In the genomic region with DNA sequence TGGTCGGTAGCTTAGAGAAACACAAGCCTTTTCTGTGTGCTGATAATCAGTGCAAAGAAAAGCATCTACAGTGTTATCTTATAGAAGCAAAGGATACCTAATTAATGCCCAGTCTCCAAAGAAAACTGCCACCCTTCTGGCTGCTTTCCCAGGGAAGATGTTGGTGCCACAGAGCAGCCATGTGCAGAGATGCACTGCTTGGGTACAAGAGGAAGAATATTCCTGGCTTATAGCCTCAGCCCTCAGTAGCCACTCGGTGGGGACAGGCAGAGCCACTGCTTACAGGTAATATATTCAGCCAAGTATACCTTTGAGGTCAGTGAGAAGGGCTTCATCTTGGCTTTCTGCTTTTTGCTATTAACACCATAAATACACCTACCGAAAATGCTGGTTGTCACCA, we compare ENCODE assay signal across 1 cellular context.
TF ChIP-seq lines count a peak whose summit lies in the region.

No MANE protein-coding gene starts in this region.

TF ChIP-seq in WTC11, 78 proteins besides CTCF, POLR2A, EP300 and RAD21 (continued from another document):
- no peak for TF ChIP-seq ZNF425 (CRISPR knock-in tag; conservative IDR thresholded peaks at IDR 0.05)
- no peak for TF ChIP-seq ZNF416 (CRISPR knock-in tag; IDR thresholded peaks at IDR 0.05)
- no peak for TF ChIP-seq KAT7 (CRISPR knock-in tag; IDR thresholded peaks at IDR 0.05; ENCODE audit: borderline replicate concordance)
- no peak for TF ChIP-seq NFYB (CRISPR knock-in tag; conservative IDR thresholded peaks at IDR 0.05; ENCODE audit: low read depth)
- no peak for TF ChIP-seq TP53 (CRISPR knock-in tag; IDR thresholded peaks at IDR 0.05)
- no peak for TF ChIP-seq NFE2L1 (CRISPR knock-in tag; IDR thresholded peaks at IDR 0.05)
